In the genomic region with DNA sequence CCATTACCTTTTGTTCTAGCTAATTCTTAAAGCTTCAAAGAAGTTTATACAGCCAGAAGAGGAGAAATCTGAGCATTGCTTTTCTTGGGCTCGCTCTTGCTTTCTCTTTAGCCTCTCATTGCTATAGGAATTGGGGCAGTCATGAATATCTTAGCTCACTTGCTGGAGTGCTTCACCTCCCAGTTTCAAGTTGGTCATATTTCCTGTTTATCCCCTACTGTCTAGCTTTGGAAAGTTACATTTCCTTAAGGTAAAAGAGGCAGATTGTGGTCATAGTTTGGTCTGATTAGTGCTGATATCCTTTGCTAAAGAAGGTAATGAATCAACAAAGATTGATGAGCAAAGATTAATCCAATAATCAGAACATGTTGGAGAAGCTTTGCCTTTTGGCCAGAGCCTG, we compare ENCODE assay signal across 29 cellular contexts.
DNase-seq lines count a peak whose midpoint lies in the region; ATAC-seq and TF ChIP-seq lines count a peak whose summit lies in the region.
"Had no signal": no experiment of that assay in that cellular context is flagged by ENCODE, and none has a peak within 500 bp of the region (broad histone marks: within the 10 kb centered on the region; RNA-seq: fewer than 3 reads in every experiment).

No MANE protein-coding gene starts in this region.

- H3K4me1 Mint-ChIP-seq in chondrocyte (ENCODE audit: low read depth) = peaks cover 23% of the 10 kb centered on the region
- peaks cover 2 to 9% of the 10 kb centered on the region in 2 donors for H3K4me1 Mint-ChIP-seq in stimulated activated naive B cell treated with anti-CD40 and anti-IgM and Interleukin-4, amounts not matched to agents 10 μg/mL and 1 μg/mL and 100 μg/mL, for 72 hours
- H3K4me1 Mint-ChIP-seq: T-cell had no signal

- H3K27me3 ChIP-seq in BLaER1 = no peaks in the 10 kb centered on the region
- H3K27me3 ChIP-seq: esophagus muscularis mucosa had no signal

- peak overlapping the region; percentile 42; the same call in 1 of the 2 replicates for H3K27ac ChIP-seq in BLaER1
- H3K27ac ChIP-seq in mesodermal cell (ENCODE audit: low read depth, low read length, severe bottlenecking) = peak overlapping the region; percentile 0
- H3K27ac ChIP-seq: body of pancreas, esophagus muscularis mucosa, lower lobe of right lung, PC-9 had no signal

- no peak overlapping the region for H3K27ac Mint-ChIP-seq in chondrocyte (ENCODE audit: unreplicated experiment)
- H3K27ac Mint-ChIP-seq in stimulated activated naive B cell treated with anti-CD40 and anti-IgM and Interleukin-4, amounts not matched to agents 10 μg/mL and 1 μg/mL and 100 μg/mL, for 72 hours = no peak overlapping the region
- H3K27ac Mint-ChIP-seq: activated CD4-positive, alpha-beta memory T cell treated with anti-CD3 and anti-CD28 coated beads for 36 hours; activated naive CD8-positive, alpha-beta T cell; activated T-helper 2 cell treated with anti-CD3 and anti-CD28 coated beads, Interferon-gamma antibody, Interleukin-2, Interleukin-4, amounts not matched to agents 10 μg/mL and 5 μg/mL and 100 μg/mL, durations not matched to agents 14 hours and 24 hours and 36 hours; T-cell had no signal

- H3K4me3 Mint-ChIP-seq in chondrocyte (ENCODE audit: unreplicated experiment) = no peak overlapping the region
- H3K4me3 Mint-ChIP-seq in stimulated activated naive B cell treated with anti-CD40 and anti-IgM and Interleukin-4, amounts not matched to agents 10 μg/mL and 1 μg/mL and 100 μg/mL, for 72 hours = no peak overlapping the region
- H3K4me3 Mint-ChIP-seq: activated CD4-positive, alpha-beta memory T cell treated with anti-CD3 and anti-CD28 coated beads for 36 hours; activated naive CD8-positive, alpha-beta T cell; neural crest cell; T-cell had no signal

- 100% methylated on average over 1 of the region's 1 CpG; no CpG with 5 or more reads in 1 of the 2 experiments for WGBS in mesodermal cell (ENCODE audit: insufficient coverage in 2 of 2), 2 experiments

- no peaks in the 10 kb centered on the region for H4K20me1 ChIP-seq in BLaER1

- peak overlapping the region; percentile 79 for H3K4me2 ChIP-seq in BLaER1
- H3K4me2 ChIP-seq: PC-9 had no signal

- H3K36me3 ChIP-seq in BLaER1 (no peaks in the 10 kb centered on the region), mesodermal cell (ENCODE audit: control insufficient read depth, insufficient read depth, low read length) (no peaks in the 10 kb centered on the region)
- H3K36me3 ChIP-seq: esophagus muscularis mucosa, lower lobe of right lung had no signal

- no peak for TF ChIP-seq CTCF in chondrocyte (IDR thresholded peaks at IDR 0.05)

- peaks cover 8% of the 10 kb centered on the region for H3K36me3 Mint-ChIP-seq in chondrocyte (ENCODE audit: low read depth)
- H3K36me3 Mint-ChIP-seq in stimulated activated naive B cell treated with anti-CD40 and anti-IgM and Interleukin-4, amounts not matched to agents 10 μg/mL and 1 μg/mL and 100 μg/mL, for 72 hours = no peaks in the 10 kb centered on the region
- H3K36me3 Mint-ChIP-seq: activated CD4-positive, alpha-beta memory T cell treated with anti-CD3 and anti-CD28 coated beads for 36 hours; activated naive CD8-positive, alpha-beta T cell; T-cell had no signal

- ATAC-seq in GM19395 (IDR thresholded peaks at IDR 0.05; ENCODE audit: unreplicated experiment) = no peak
- no peak for ATAC-seq in stimulated activated naive B cell treated with anti-CD40 and anti-IgM and Interleukin-4, amounts not matched to agents 10 μg/mL and 1 μg/mL and 100 μg/mL, for 72 hours (replicated peaks)
- ATAC-seq: body of pancreas, HCT116, lower lobe of right lung, T-cell had no signal

- H3K27me3 Mint-ChIP-seq in chondrocyte (ENCODE audit: low read depth) = no peaks in the 10 kb centered on the region
- H3K27me3 Mint-ChIP-seq in stimulated activated naive B cell treated with anti-CD40 and anti-IgM and Interleukin-4, amounts not matched to agents 10 μg/mL and 1 μg/mL and 100 μg/mL, for 72 hours = peaks cover 10 to 34% of the 10 kb centered on the region in 2 donors
- H3K27me3 Mint-ChIP-seq: activated CD4-positive, alpha-beta memory T cell treated with anti-CD3 and anti-CD28 coated beads for 36 hours; T-cell had no signal

- peak; percentile 68 for DNase-seq in M059J (ENCODE audit: low read depth)
- DNase-seq in astrocyte of the hippocampus (ENCODE audit: low read depth, low spot score) = peak; percentile 48
- no peak for DNase-seq in occipital lobe (lab: John Stamatoyannopoulos, UW)
- no peak for DNase-seq in chondrocyte (ENCODE audit: low spot score)
- no peak for DNase-seq in stimulated activated naive B cell treated with anti-CD40 and anti-IgM and Interleukin-4, amounts not matched to agents 10 μg/mL and 1 μg/mL and 100 μg/mL, for 72 hours
- DNase-seq: activated CD4-positive, alpha-beta memory T cell treated with anti-CD3 and anti-CD28 coated beads for 36 hours; activated CD8-positive, alpha-beta memory T cell treated with anti-CD3 and anti-CD28 coated beads, Interleukin-2, amount 50 U/mL, for 48 hours; body of pancreas; Caco-2; DND-41; lower lobe of right lung; NCI-H1092 treated with DMSO at 0.1 percent for 48 hours; NCI-H1930; NCI-H2227 treated with DMSO at 0.1 percent for 48 hours; NCI-H748 treated with DMSO at 0.1 percent for 48 hours; PC-9; SHP77 treated with DMSO at 0.1 percent for 48 hours; stimulated activated CD4-positive, alpha-beta T cell treated with anti-CD3 and anti-CD28 coated beads, Interleukin-1b, Interleukin-23, amount 100 ng/mL, for 48 hours; substantia nigra; T-cell had no signal

- H3K9me3 ChIP-seq in BLaER1 (peaks cover 5% of the 10 kb centered on the region; the same call in 1 of the 2 replicates), mesodermal cell (ENCODE audit: control insufficient read depth, low read length) (peaks cover 3% of the 10 kb centered on the region)
- H3K9me3 ChIP-seq: body of pancreas had no signal

- no peak overlapping the region for H3K9ac ChIP-seq in BLaER1

- H3K9me3 Mint-ChIP-seq in chondrocyte (ENCODE audit: low read depth) = peaks cover 21% of the 10 kb centered on the region
- H3K9me3 Mint-ChIP-seq in stimulated activated naive B cell treated with anti-CD40 and anti-IgM and Interleukin-4, amounts not matched to agents 10 μg/mL and 1 μg/mL and 100 μg/mL, for 72 hours = peaks cover 8 to 15% of the 10 kb centered on the region in 2 donors
- H3K9me3 Mint-ChIP-seq: activated CD4-positive, alpha-beta memory T cell treated with anti-CD3 and anti-CD28 coated beads for 36 hours had no signal

- H3K4me1 ChIP-seq in BLaER1 = peaks cover 30% of the 10 kb centered on the region
- peaks cover 17% of the 10 kb centered on the region for H3K4me1 ChIP-seq in mesodermal cell (ENCODE audit: control insufficient read depth, insufficient read depth, low read length, poor library complexity, severe bottlenecking)
- H3K4me1 ChIP-seq: body of pancreas, Caco-2, esophagus muscularis mucosa had no signal

- H3K4me3 ChIP-seq in BLaER1 (peak overlapping the region; percentile 24; the same call in 1 of the 2 replicates), mesodermal cell (ENCODE audit: extremely low read depth, insufficient read depth, low read length, poor library complexity, severe bottlenecking) (no peak overlapping the region)
- H3K4me3 ChIP-seq: body of pancreas, esophagus muscularis mucosa, lower lobe of right lung, PC-9, skin epidermis had no signal

Comparison
In these comparisons a context has a peak if more than half of its experiments do, and no peak if none do; other contexts are left out.
1. DNase-seq: peak in M059J (single experiment) and astrocyte of the hippocampus (single experiment); none in occipital lobe (single experiment), chondrocyte (single experiment) and stimulated activated naive B cell treated with anti-CD40 and anti-IgM and Interleukin-4, amounts not matched to agents 10 μg/mL and 1 μg/mL and 100 μg/mL, for 72 hours (single experiment).